Comparison of ENCODE assay signal across 21 cellular contexts in the genomic region with DNA sequence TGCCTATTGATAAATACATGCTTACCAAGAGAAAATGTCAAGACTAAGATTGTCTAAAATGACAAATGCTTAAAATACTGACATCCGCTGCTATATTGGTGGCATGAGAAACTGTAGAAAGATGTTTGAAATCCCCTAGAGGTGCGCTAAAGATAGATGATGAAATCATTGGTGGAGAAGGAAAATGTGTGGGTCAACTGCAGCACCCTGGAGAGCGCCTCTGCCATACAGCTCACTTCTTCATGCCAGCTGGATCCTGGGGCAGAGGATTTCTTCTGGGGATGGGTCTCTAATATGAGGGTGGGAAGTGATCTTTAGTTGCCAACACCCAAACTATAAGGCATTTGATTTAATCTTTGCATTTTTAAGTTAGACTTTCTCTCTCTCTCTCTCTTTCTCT.
DNase-seq lines count a peak whose midpoint lies in the region; ATAC-seq, FAIRE-seq and TF ChIP-seq lines count a peak whose summit lies in the region.
"Had no signal": no experiment of that assay in that cellular context is flagged by ENCODE, and none has a peak within 500 bp of the region (broad histone marks: within the 10 kb centered on the region; RNA-seq: fewer than 3 reads in every experiment).

No MANE protein-coding gene starts in this region.

- CTCF ChIA-PET in HepG2 (lab: Yijun Ruan, JAX; ENCODE audit: low intra/inter-chr PET ratio, low total read pairs), result no interaction called here
- CTCF ChIA-PET in RWPE1 (lab: Yijun Ruan, JAX), result no interaction called here

- no peak overlapping the region for H2AFZ ChIP-seq in HepG2 (ENCODE audit: low read length)

- TF ChIP-seq CTCF in HepG2 (CRISPR knock-in tag; IDR thresholded peaks at IDR 0.05) (no peak), right lobe of liver (IDR thresholded peaks at IDR 0.05) (no peak), RWPE1 (conservative IDR thresholded peaks at IDR 0.05; ENCODE audit: low read depth) (no peak), body of pancreas (IDR thresholded peaks at IDR 0.05) (no peak)

- H3K27me3 ChIP-seq in HepG2 (ENCODE audit: control insufficient read depth in 1 of 2, insufficient read depth in 2 of 2, low read length in 2 of 2) (no peaks in the 10 kb centered on the region), right lobe of liver (no peaks in the 10 kb centered on the region), body of pancreas (no peaks in the 10 kb centered on the region)
- H3K27me3 ChIP-seq: left lung, thyroid gland had no signal

- H3K27ac ChIP-seq in HepG2 (ENCODE audit: extremely low read length, insufficient read depth, low read length), result no peak overlapping the region
- no peak overlapping the region for H3K27ac ChIP-seq in right lobe of liver
- H3K27ac ChIP-seq in RWPE1, result no peak overlapping the region
- no peak overlapping the region for H3K27ac ChIP-seq in body of pancreas
- H3K27ac ChIP-seq: left lung, thyroid gland had no signal

- POLR2A ChIA-PET in HepG2 (lab: Yijun Ruan, JAX) (no interaction called here), RWPE1 (lab: Yijun Ruan, JAX; ENCODE audit: low non-redundant PET) (no interaction called here)

- H3K9me3 ChIP-seq in HepG2 (ENCODE audit: low read length) (peaks cover 44% of the 10 kb centered on the region), right lobe of liver (no peaks in the 10 kb centered on the region), body of pancreas (no peaks in the 10 kb centered on the region)
- H3K9me3 ChIP-seq: mucosa of descending colon, thyroid gland had no signal

- no peaks in the 10 kb centered on the region for H3K4me1 ChIP-seq in HepG2 (ENCODE audit: insufficient read depth, low read length)
- no peaks in the 10 kb centered on the region for H3K4me1 ChIP-seq in right lobe of liver
- H3K4me1 ChIP-seq in body of pancreas, result no peaks in the 10 kb centered on the region
- H3K4me1 ChIP-seq: left lung, thyroid gland had no signal

- BruUV-seq in HepG2 (replicated peaks; lab: Mats Ljungman, UMichigan), result no TSS peak

- H3K9ac ChIP-seq in HepG2 (ENCODE audit: insufficient read depth, low read depth, low read length), result no peak overlapping the region
- H3K9ac ChIP-seq: SK-N-SH had no signal

- intact Hi-C loops in HepG2 (cut with micrococcal nuclease; ENCODE audit: unreplicated experiment), result no loop called here
- intact Hi-C loops in right lobe of liver (cut with DNase I), result no loop called here
- intact Hi-C loops in body of pancreas (cut with DNase I), result no loop called here

- no peak for DNase-seq in HepG2 (ENCODE audit: low spot score)
- DNase-seq in right lobe of liver, result no peak
- DNase-seq in RWPE1 (ENCODE audit: low spot score), result peak; percentile 30
- peak; percentile 5 for DNase-seq in iPS DF 4.7 (ENCODE audit: extremely low read depth, low spot score)
- no peak for DNase-seq in body of pancreas
- no peak for DNase-seq in cortex of kidney (lab: John Stamatoyannopoulos, UW)
- no peak for DNase-seq in T1000 (lab: John Stamatoyannopoulos, UW)
- DNase-seq: activated CD4-positive, alpha-beta T cell treated with anti-CD3 and anti-CD28 coated beads for 48 hours; activated CD8-positive, alpha-beta memory T cell treated with anti-CD3 and anti-CD28 coated beads, Interleukin-2, amount 50 U/mL, for 48 hours; activated naive CD4-positive, alpha-beta T cell treated with Interleukin-2 at 50 U/mL for 16 hours; anterior cingulate cortex; foreskin fibroblast; left lung; mucosa of descending colon; NCI-H1417; NCI-H526 treated with DMSO at 0.1 percent for 48 hours; SK-N-SH; stimulated activated naive B cell treated with anti-CD40 and anti-IgM and Interleukin-4, amounts not matched to agents 10 μg/mL and 1 μg/mL and 100 μg/mL, for 72 hours; thyroid gland had no signal

- WGBS in HepG2 (ENCODE audit: low lambda C conversion rate), result 6% methylated on average over 3 of the region's 3 CpGs
- 38% methylated on average over 2 of the region's 3 CpGs for WGBS in right lobe of liver (ENCODE audit: insufficient coverage, low coverage, low lambda C conversion rate, missing lambda C conversion rate)
- 44 to 50% methylated on average over 3 of the region's 3 CpGs for WGBS in body of pancreas, 2 donors

- FAIRE-seq in HepG2 (lab: Jason Lieb, UNC), result no peak
- FAIRE-seq: TTC549 had no signal

- in situ Hi-C loops in HepG2 (cut with HindIII; ENCODE audit: extremely low pct_ligation_motif_present, low pct_unique_long_range_greater_than_20kb), result no loop called here

- H3K4me3 ChIP-seq in HepG2 (replicated peaks in 1 of 3; ENCODE audit: insufficient read depth in 1 of 3, low read depth in 2 of 3, low read length in 3 of 3) (no peak overlapping the region), right lobe of liver (no peak overlapping the region), body of pancreas (no peak overlapping the region)
- H3K4me3 ChIP-seq: left lung, mucosa of descending colon, thyroid gland had no signal

- no peak overlapping the region for H3K4me2 ChIP-seq in HepG2 (ENCODE audit: low read depth, low read length)
- H3K4me2 ChIP-seq: SK-N-SH had no signal

- TF ChIP-seq POLR2A in HepG2 (IDR thresholded peaks at IDR 0.05; ENCODE audit: insufficient read depth in 1 of 2, low read depth in 2 of 2, low read length in 2 of 2), result no peak
- no peak for TF ChIP-seq POLR2A in right lobe of liver (IDR thresholded peaks at IDR 0.05)
- TF ChIP-seq POLR2A in body of pancreas (IDR thresholded peaks at IDR 0.05), result no peak

- no peaks in the 10 kb centered on the region for H4K20me1 ChIP-seq in HepG2 (ENCODE audit: insufficient read depth, low read length)

- H3K36me3 ChIP-seq in HepG2 (replicated peaks in 1 of 2; ENCODE audit: control insufficient read depth in 1 of 2, insufficient read depth in 2 of 2, low read length in 2 of 2) (no peaks in the 10 kb centered on the region), right lobe of liver (no peaks in the 10 kb centered on the region), body of pancreas (replicated peaks in 1 of 2; ENCODE audit: insufficient read depth in 1 of 2, low read depth in 2 of 2) (no peaks in the 10 kb centered on the region)
- H3K36me3 ChIP-seq: left lung, thyroid gland had no signal

- ATAC-seq in HepG2 (no peak), right lobe of liver (no peak), GM21825 (IDR thresholded peaks at IDR 0.05; ENCODE audit: unreplicated experiment) (no peak), body of pancreas (no peak)
- ATAC-seq: left lung; mucosa of descending colon; stimulated activated naive B cell treated with anti-CD40 and anti-IgM and Interleukin-4, amounts not matched to agents 10 μg/mL and 1 μg/mL and 100 μg/mL, for 72 hours had no signal

- TF ChIP-seq EP300 in HepG2 (IDR thresholded peaks at IDR 0.05; ENCODE audit: low read depth in 2 of 2, low read length in 2 of 2), result no peak
- no peak for TF ChIP-seq EP300 in HepG2 (CRISPR knock-in tag; IDR thresholded peaks at IDR 0.05; ENCODE audit: borderline replicate concordance)

- no peaks in the 10 kb centered on the region for H3K79me2 ChIP-seq in HepG2 (ENCODE audit: insufficient read depth, low read length)

- TF ChIP-seq RAD21 in HepG2 (CRISPR knock-in tag; IDR thresholded peaks at IDR 0.05), result no peak

TF ChIP-seq in HepG2, 621 proteins besides CTCF, POLR2A, EP300 and RAD21:
- TF ChIP-seq ZNF326 (CRISPR knock-in tag; IDR thresholded peaks at IDR 0.05; ENCODE audit: borderline replicate concordance) (no peak), IRX3 (CRISPR knock-in tag; IDR thresholded peaks at IDR 0.05; ENCODE audit: borderline replicate concordance, low read depth) (no peak), ZNF205 (CRISPR knock-in tag; IDR thresholded peaks at IDR 0.05) (no peak), MIER2 (CRISPR knock-in tag; IDR thresholded peaks at IDR 0.05) (0 out of 2 replicates have a peak, but pooled peaks have one; percentile 42), SNRNP70 (IDR thresholded peaks at IDR 0.05; ENCODE audit: low read depth, low read length) (no peak), HOXA7 (CRISPR knock-in tag; IDR thresholded peaks at IDR 0.05) (no peak), SPEN (CRISPR knock-in tag; IDR thresholded peaks at IDR 0.05; ENCODE audit: low read depth) (no peak), HDAC6 (IDR thresholded peaks at IDR 0.05; ENCODE audit: low read depth, low read length) (no peak), ZFYVE20 (CRISPR knock-in tag; IDR thresholded peaks at IDR 0.05; ENCODE audit: borderline replicate concordance, low read depth) (no peak)
- TF ChIP-seq, protein P1, sequence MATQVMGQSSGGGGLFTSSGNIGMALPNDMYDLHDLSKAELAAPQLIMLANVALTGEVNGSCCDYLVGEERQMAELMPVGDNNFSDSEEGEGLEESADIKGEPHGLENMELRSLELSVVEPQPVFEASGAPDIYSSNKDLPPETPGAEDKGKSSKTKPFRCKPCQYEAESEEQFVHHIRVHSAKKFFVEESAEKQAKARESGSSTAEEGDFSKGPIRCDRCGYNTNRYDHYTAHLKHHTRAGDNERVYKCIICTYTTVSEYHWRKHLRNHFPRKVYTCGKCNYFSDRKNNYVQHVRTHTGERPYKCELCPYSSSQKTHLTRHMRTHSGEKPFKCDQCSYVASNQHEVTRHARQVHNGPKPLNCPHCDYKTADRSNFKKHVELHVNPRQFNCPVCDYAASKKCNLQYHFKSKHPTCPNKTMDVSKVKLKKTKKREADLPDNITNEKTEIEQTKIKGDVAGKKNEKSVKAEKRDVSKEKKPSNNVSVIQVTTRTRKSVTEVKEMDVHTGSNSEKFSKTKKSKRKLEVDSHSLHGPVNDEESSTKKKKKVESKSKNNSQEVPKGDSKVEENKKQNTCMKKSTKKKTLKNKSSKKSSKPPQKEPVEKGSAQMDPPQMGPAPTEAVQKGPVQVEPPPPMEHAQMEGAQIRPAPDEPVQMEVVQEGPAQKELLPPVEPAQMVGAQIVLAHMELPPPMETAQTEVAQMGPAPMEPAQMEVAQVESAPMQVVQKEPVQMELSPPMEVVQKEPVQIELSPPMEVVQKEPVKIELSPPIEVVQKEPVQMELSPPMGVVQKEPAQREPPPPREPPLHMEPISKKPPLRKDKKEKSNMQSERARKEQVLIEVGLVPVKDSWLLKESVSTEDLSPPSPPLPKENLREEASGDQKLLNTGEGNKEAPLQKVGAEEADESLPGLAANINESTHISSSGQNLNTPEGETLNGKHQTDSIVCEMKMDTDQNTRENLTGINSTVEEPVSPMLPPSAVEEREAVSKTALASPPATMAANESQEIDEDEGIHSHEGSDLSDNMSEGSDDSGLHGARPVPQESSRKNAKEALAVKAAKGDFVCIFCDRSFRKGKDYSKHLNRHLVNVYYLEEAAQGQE (IDR thresholded peaks at IDR 0.05; ENCODE audit: borderline replicate concordance in 1 of 2, low read depth in 1 of 2, low read length in 2 of 2), result peak; percentile 28 to 89

Comparison
In these comparisons a context has a peak if more than half of its experiments do, and no peak if none do; other contexts are left out.
1. DNase-seq: peak in RWPE1 (single experiment) and iPS DF 4.7 (single experiment); none in HepG2 (single experiment), right lobe of liver (0 of 3), body of pancreas (0 of 4), cortex of kidney (single experiment) and T1000 (single experiment).